In genomic region chr15:73845507-73845906, GRCh38 we compare ENCODE assay signal across 35 cellular contexts. TPM values are rescaled to one million over a fixed set of nuclear protein-coding genes. Genes with fewer than 3 reads are reported as not detected.
"Had no signal": no experiment of that assay in that cellular context is flagged by ENCODE, and none has a peak within 500 bp of the region (broad histone marks: within the 10 kb centered on the region; RNA-seq: fewer than 3 reads in every experiment).

No MANE protein-coding gene starts in this region.

- H3K4me1 ChIP-seq: colonic mucosa, esophagus squamous epithelium had no signal

- ATAC-seq: activated CD4-positive, CD25-positive, alpha-beta regulatory T cell treated with anti-CD3 and anti-CD28 coated beads, Interleukin-2, amount 50 U/mL, for 24 hours; activated CD8-positive, alpha-beta T cell treated with anti-CD3 and anti-CD28 coated beads for 36 hours; activated T-cell treated with anti-CD3 and anti-CD28 coated beads, Interleukin-2, amount 50 U/mL, for 4 hours; activated T-helper 17 cell treated with anti-CD3 and anti-CD28 coated beads, Interleukin-2, amount 50 U/mL, for 72 hours; body of pancreas; T-helper 17 cell had no signal

- H3K27ac Mint-ChIP-seq: activated B cell treated with CpG ODN at 0.5 μM for 24 hours; activated CD8-positive, alpha-beta T cell treated with anti-CD3 and anti-CD28 coated beads for 36 hours; activated naive CD8-positive, alpha-beta T cell; activated T-helper 17 cell treated with anti-CD3 and anti-CD28 coated beads, Interleukin-2, amount 50 U/mL, for 72 hours; T-helper 17 cell; T-helper 2 cell treated with Interferon-gamma antibody and Interleukin-4, amounts not matched to agents 5 μg/mL and 100 μg/mL, for 36 hours had no signal

- DNase-seq: activated B cell treated with CpG ODN at 0.5 μM for 24 hours; activated CD4-positive, alpha-beta T cell treated with anti-CD3 and anti-CD28 coated beads for 48 hours; activated CD4-positive, alpha-beta T cell treated with anti-CD3 and anti-CD28 coated beads, Interleukin-2, amount 50 U/mL, for 1 hour; activated CD4-positive, alpha-beta T cell treated with anti-CD3 and anti-CD28 coated beads, Interleukin-2, amount 50 U/mL, for 48 hours; activated CD8-positive, alpha-beta memory T cell treated with anti-CD3 and anti-CD28 coated beads for 24 hours; activated CD8-positive, alpha-beta T cell treated with anti-CD3 and anti-CD28 coated beads for 36 hours; activated effector memory CD4-positive, alpha-beta T cell treated with Interleukin-2 at 50 U/mL for 16 hours; activated gamma-delta T cell treated with Interleukin-2 at 50 U/mL for 16 hours; activated naive CD4-positive, alpha-beta T cell treated with anti-CD3 and anti-CD28 coated beads, Interleukin-2, amount 50 U/mL, for 16 hours; activated naive CD4-positive, alpha-beta T cell treated with Interleukin-2 at 50 U/mL for 16 hours; activated T-cell treated with anti-CD3 and anti-CD28 coated beads, Interleukin-2, amount 50 U/mL, for 4 hours; amniotic stem cell; anterior cingulate cortex; body of pancreas; central memory CD4-positive, alpha-beta T cell; cerebellar nuclear complex; colonic mucosa; effector CD8-positive, alpha-beta T cell; esophagus squamous epithelium; foreskin fibroblast; glutamatergic neuron; T-helper 1 cell; T-helper 17 cell; T1000; WERI-Rb-1 had no signal

- H3K27ac ChIP-seq: body of pancreas, colonic mucosa, epithelial cell of prostate, esophagus squamous epithelium, WERI-Rb-1 had no signal

- H3K36me3 ChIP-seq: colonic mucosa, esophagus squamous epithelium, WERI-Rb-1 had no signal

- H3K4me1 Mint-ChIP-seq: activated B cell treated with CpG ODN at 0.5 μM for 24 hours; activated T-helper 17 cell treated with anti-CD3 and anti-CD28 coated beads, Interleukin-2, amount 50 U/mL, for 72 hours; T-helper 17 cell had no signal

- H3K4me3 Mint-ChIP-seq: activated B cell treated with CpG ODN at 0.5 μM for 24 hours; activated CD8-positive, alpha-beta T cell treated with anti-CD3 and anti-CD28 coated beads for 36 hours; activated naive CD8-positive, alpha-beta T cell; activated T-cell treated with anti-CD3 and anti-CD28 coated beads, Interleukin-2, amount 50 U/mL, for 4 hours; activated T-helper 17 cell treated with anti-CD3 and anti-CD28 coated beads, Interleukin-2, amount 50 U/mL, for 72 hours; T-helper 17 cell; T-helper 2 cell treated with Interferon-gamma antibody and Interleukin-4, amounts not matched to agents 5 μg/mL and 100 μg/mL, for 36 hours had no signal

- H3K36me3 Mint-ChIP-seq: activated naive CD8-positive, alpha-beta T cell had no signal

- H3K4me3 ChIP-seq: body of pancreas, colonic mucosa, esophagus squamous epithelium had no signal

- H3K9me3 ChIP-seq: body of pancreas, colonic mucosa, esophagus squamous epithelium had no signal

- H3K9me3 Mint-ChIP-seq: activated B cell treated with CpG ODN at 0.5 μM for 24 hours; activated CD8-positive, alpha-beta T cell treated with anti-CD3 and anti-CD28 coated beads for 36 hours; activated T-helper 17 cell treated with anti-CD3 and anti-CD28 coated beads, Interleukin-2, amount 50 U/mL, for 72 hours; T-helper 2 cell treated with Interferon-gamma antibody and Interleukin-4, amounts not matched to agents 5 μg/mL and 100 μg/mL, for 36 hours had no signal

- H3K27me3 ChIP-seq: body of pancreas, colonic mucosa had no signal

RNA-seq across cellular contexts. Expression of gene TBC1D21, which starts 27.9 kb away (rescaled TPM):
- total RNA-seq: activated B cell treated with CpG ODN at 0.5 μM for 24 hours; activated CD8-positive, alpha-beta T cell treated with anti-CD3 and anti-CD28 coated beads for 36 hours; activated T-cell treated with anti-CD3 and anti-CD28 coated beads, Interleukin-2, amount 50 U/mL, for 4 hours; activated T-helper 17 cell treated with anti-CD3 and anti-CD28 coated beads, Interleukin-2, amount 50 U/mL, for 72 hours; body of pancreas; colonic mucosa; dermis microvascular lymphatic vessel endothelial cell; endothelial cell of umbilical vein; esophagus squamous epithelium; frontal cortex; T-helper 17 cell had no signal
- polyA plus RNA-seq: adipose tissue, endothelial cell of umbilical vein, esophagus had no signal
